Comparison of ENCODE assay signal across 9 cellular contexts in the genomic region with DNA sequence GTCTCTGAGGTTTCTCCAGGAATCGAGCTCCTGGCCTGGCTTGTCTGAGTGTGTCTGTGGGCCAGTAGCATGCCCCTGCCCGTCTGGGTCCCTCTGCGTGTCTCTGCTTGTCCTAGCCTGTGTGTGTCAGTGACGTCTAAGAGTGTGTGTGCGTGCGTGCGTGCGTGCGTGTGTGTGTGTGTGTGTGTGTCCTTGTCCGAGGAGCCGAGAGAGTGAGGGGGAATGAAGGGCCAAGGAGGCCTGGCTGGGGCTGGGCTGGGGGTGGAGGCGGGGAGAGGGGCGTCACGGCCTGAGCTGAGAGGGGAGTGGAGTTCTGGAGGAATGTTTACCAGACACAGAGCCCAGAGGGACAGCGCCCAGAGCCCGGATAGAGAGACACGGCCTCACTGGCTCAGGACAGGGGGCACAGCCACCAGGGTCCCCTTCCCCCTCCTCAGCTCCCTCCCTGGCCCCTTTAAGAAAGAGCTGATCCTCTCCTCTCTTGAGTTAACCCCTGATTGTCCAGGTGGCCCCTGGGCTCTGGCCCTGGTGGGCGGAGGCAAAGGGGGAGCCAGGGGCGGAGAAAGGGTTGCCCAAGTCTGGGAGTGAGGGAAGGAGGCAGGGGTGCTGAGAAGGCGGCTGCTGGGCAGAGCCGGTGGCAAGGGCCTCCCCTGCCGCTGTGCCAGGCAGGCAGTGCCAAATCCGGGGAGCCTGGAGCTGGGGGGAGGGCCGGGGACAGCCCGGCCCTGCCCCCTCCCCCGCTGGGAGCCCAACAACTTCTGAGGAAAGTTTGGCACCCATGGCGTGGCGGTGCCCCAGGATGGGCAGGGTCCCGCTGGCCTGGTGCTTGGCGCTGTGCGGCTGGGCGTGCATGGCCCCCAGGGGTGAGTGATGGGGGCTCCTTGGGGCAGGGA. TPM values are rescaled to one million over a fixed set of nuclear protein-coding genes. Genes with fewer than 3 reads are reported as not detected.
A peak's percentile ranks its signal among the peaks of the same experiment; 100 is the strongest.
DNase-seq lines count a peak whose midpoint lies in the region; ATAC-seq and TF ChIP-seq lines count a peak whose summit lies in the region.
"Had no signal": no experiment of that assay in that cellular context is flagged by ENCODE, and none has a peak within 500 bp of the region (broad histone marks: within the 10 kb centered on the region; RNA-seq: fewer than 3 reads in every experiment).

TSS of gene AXL (plus strand) at position 609 of the 893 bp plus-strand sequence. CDS start at position 779, 170 bp downstream.

- H3K27ac ChIP-seq in breast epithelium (peak within 1 kb of the TSS; percentile 85 to 98), sigmoid colon (peak within 1 kb of the TSS; percentile 91 to 98 (median 94))

- TF ChIP-seq CTCF in breast epithelium (IDR thresholded peaks at IDR 0.05) (no peak), sigmoid colon (IDR thresholded peaks at IDR 0.05) (no peak)

- H3K4me3 ChIP-seq in breast epithelium (peak within 1 kb of the TSS; percentile 67 to 86 (median 84)), iPS-15b (ENCODE audit: low read depth, low read length) (peak within 1 kb of the TSS; percentile 70), sigmoid colon (peak within 1 kb of the TSS; percentile 64 to 86 (median 74))

- peak; percentile 45 for TF ChIP-seq POLR2A in breast epithelium (IDR thresholded peaks at IDR 0.05)
- TF ChIP-seq POLR2A in sigmoid colon (IDR thresholded peaks at IDR 0.05): peak; percentile 67 to 70

- H3K9ac ChIP-seq in iPS-15b (ENCODE audit: low read depth, low read length): peak within 1 kb of the TSS; percentile 50

- H3K27me3 ChIP-seq in breast epithelium: no peaks in the 10 kb centered on the region
- H3K27me3 ChIP-seq in iPS-15b (ENCODE audit: control insufficient read depth, insufficient read depth, low read length): no peaks in the 10 kb centered on the region
- no peaks in the 10 kb centered on the region for H3K27me3 ChIP-seq in sigmoid colon

- intact Hi-C loops in breast epithelium (cut with DNase I; ENCODE audit: low total_unique reads): no loop called here
- intact Hi-C loops in sigmoid colon (cut with DNase I): loop anchor here (1.0 to 5.0 kb wide), 3 partner anchors 15 to 88 kb away; no protein-coding TSS in a partner anchor

- DNase-seq in HT1080 (ENCODE audit: low read depth): peak; percentile 92
- DNase-seq in breast epithelium (ENCODE audit: low spot score in 2 of 2): peak; percentile 67 to 93
- peak; percentile 95 for DNase-seq in sigmoid colon
- DNase-seq in cortex of kidney (lab: John Stamatoyannopoulos, UW): no peak
- no peak for DNase-seq in NCI-H128 (lab: John Stamatoyannopoulos, UW; ENCODE audit: unreplicated experiment)
- DNase-seq in NCI-H1105 (lab: John Stamatoyannopoulos, UW): no peak
- DNase-seq: T-cell had no signal

- 6 to 17% methylated on average over 32 of the region's 32 CpGs for WGBS in sigmoid colon, 2 donors

- H3K9me3 ChIP-seq in breast epithelium (no peaks in the 10 kb centered on the region), iPS-15b (ENCODE audit: control insufficient read depth, insufficient read depth, low read length) (no peaks in the 10 kb centered on the region), sigmoid colon (no peaks in the 10 kb centered on the region)

- no peak for ATAC-seq in HG02623 (IDR thresholded peaks at IDR 0.05; ENCODE audit: unreplicated experiment)

- TF ChIP-seq EP300 in sigmoid colon (IDR thresholded peaks at IDR 0.05): peak in 1 of 4 donors; percentile 69

- H3K4me1 ChIP-seq in breast epithelium (peaks cover 0 to 3% of the 10 kb centered on the region in 2 donors), iPS-15b (ENCODE audit: control insufficient read depth, insufficient read depth, low read length) (peaks cover 4% of the 10 kb centered on the region), sigmoid colon (peaks cover 0 to 44% (median 40%) of the 10 kb centered on the region in 4 donors)

- H3K36me3 ChIP-seq in breast epithelium (no peaks in the 10 kb centered on the region), iPS-15b (ENCODE audit: control insufficient read depth, insufficient read depth, low read length) (peaks cover 12% of the 10 kb centered on the region), sigmoid colon (peaks cover 0 to 11% (median 4%) of the 10 kb centered on the region in 4 donors)

RNA-seq across cellular contexts. Expression of gene AXL, which starts in this region (rescaled TPM):
- total RNA-seq in HT1080 (2014; rRNA removed; shearing (Covaris generic)): 613 and 754 TPM in 2 replicates
- 265 and 297 TPM in 2 replicates for polyA plus RNA-seq in HT1080 (2015; cell fraction: cytosol; rRNA removed)
- polyA plus RNA-seq in HT1080 (2015; cell fraction: nucleus; rRNA removed): 225 and 235 TPM in 2 replicates
- total RNA-seq in breast epithelium (10 to 100 TPM; 29.0 to 89.8 (median 36.4) TPM), sigmoid colon (100 to 1,000 TPM in 1 of 4 donors, 10 to 100 TPM in 3; 85.9 to 108 (median 95.4) TPM)
- 10 to 100 TPM in 1 of 3 donors, 1 to 10 TPM in 2; 5.4 to 10.7 (median 7.4) TPM for polyA plus RNA-seq in sigmoid colon

Comparison
In these comparisons a context has a peak if more than half of its experiments do, and no peak if none do; other contexts are left out.
1. DNase-seq: peak in HT1080 (single experiment), breast epithelium (2 of 2) and sigmoid colon (single experiment); none in cortex of kidney (single experiment), NCI-H128 (single experiment) and NCI-H1105 (single experiment).
2. Peak in every context shown above with its lines, with median percentiles within 50 percentile points of each other: H3K4me3 ChIP-seq.